ENCODE assay signal across 25 cellular contexts in the genomic region with DNA sequence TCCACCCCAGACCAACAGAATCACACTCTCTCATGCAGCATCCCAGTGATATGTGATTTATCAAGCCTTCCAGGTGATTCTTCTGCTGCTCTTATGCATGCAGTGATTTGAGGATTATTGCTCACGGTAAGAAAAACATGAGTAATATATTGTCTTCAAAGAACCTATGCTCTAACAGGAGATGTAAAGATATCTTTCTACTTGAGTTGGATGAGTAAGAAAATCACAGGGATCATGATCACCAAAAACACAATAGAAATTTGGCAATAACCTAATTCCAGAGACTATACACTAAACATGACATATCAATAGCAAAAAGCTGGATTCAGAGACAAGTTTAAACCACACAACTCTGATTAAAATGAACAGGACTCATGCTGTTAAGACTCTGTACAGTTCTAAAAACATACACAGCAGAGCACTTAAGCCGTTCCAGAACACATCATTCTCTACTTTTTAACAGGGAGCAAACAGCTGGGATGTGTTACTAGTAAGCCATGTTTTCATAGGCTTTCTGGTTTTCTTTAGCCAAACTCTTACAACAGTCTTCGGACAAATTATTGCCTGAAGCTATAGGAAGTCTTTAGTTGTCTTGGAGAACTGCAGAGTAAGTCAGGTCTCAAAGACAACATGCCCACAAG.
"Had no signal": no experiment of that assay in that cellular context is flagged by ENCODE, and none has a peak within 500 bp of the region (broad histone marks: within the 10 kb centered on the region; RNA-seq: fewer than 3 reads in every experiment).

No MANE protein-coding gene starts in this region.

- H3K9me3 Mint-ChIP-seq: activated naive CD4-positive, alpha-beta T cell treated with anti-CD3 and anti-CD28 coated beads, Interleukin-2, amount 50 U/mL, for 24 hours had no signal

- H3K4me3 Mint-ChIP-seq: activated CD8-positive, alpha-beta T cell treated with anti-CD3 and anti-CD28 coated beads, Interleukin-2, amount 10 ng/mL, durations not matched to agents 7 days and 5 days; activated naive CD4-positive, alpha-beta T cell treated with anti-CD3 and anti-CD28 coated beads, Interleukin-2, amount 50 U/mL, for 24 hours; brain; immature natural killer cell; memory B cell; stimulated activated memory B cell treated with anti-CD40 and anti-IgM and Interleukin-4, amounts not matched to agents 10 μg/mL and 1 μg/mL and 100 μg/mL, for 72 hours had no signal

- H3K27me3 ChIP-seq: heart left ventricle, right lobe of liver, stomach, suprapubic skin, tibial nerve had no signal

- H3K9ac ChIP-seq: parathyroid adenoma had no signal

- H3K4me1 Mint-ChIP-seq: activated naive CD4-positive, alpha-beta T cell treated with anti-CD3 and anti-CD28 coated beads, Interleukin-2, amount 50 U/mL, for 24 hours; immature natural killer cell; memory B cell; stimulated activated memory B cell treated with anti-CD40 and anti-IgM and Interleukin-4, amounts not matched to agents 10 μg/mL and 1 μg/mL and 100 μg/mL, for 72 hours had no signal

- H3K36me3 ChIP-seq: heart left ventricle, right lobe of liver, stomach, suprapubic skin, tibial nerve had no signal

- ATAC-seq: activated CD8-positive, alpha-beta T cell treated with anti-CD3 and anti-CD28 coated beads, Interleukin-2, amount 10 ng/mL, durations not matched to agents 7 days and 5 days; heart left ventricle; mucosa of descending colon; right lobe of liver; stimulated activated memory B cell treated with anti-CD40 and anti-IgM and Interleukin-4, amounts not matched to agents 10 μg/mL and 1 μg/mL and 100 μg/mL, for 72 hours had no signal

- H3K4me1 ChIP-seq: heart left ventricle, parathyroid adenoma, right lobe of liver, stomach, suprapubic skin, tibial nerve had no signal

- DNase-seq: activated CD4-positive, alpha-beta T cell treated with anti-CD3 and anti-CD28 coated beads for 1 hour; activated CD4-positive, alpha-beta T cell treated with anti-CD3 and anti-CD28 coated beads, Interleukin-2, amount 50 U/mL, for 1 hour; activated CD8-positive, alpha-beta T cell treated with anti-CD3 and anti-CD28 coated beads, Interleukin-2, amount 10 ng/mL, durations not matched to agents 7 days and 5 days; activated gamma-delta T cell treated with Interleukin-2 at 50 U/mL for 16 hours; aorta; central memory CD4-positive, alpha-beta T cell; effector memory CD4-positive, alpha-beta T cell; heart left ventricle; immature natural killer cell; mucosa of descending colon; nucleus accumbens; right lobe of liver; small intestine; stimulated activated CD4-positive, alpha-beta T cell treated with anti-CD3 and anti-CD28 coated beads, Interleukin-15, amount 100 ng/mL, for 24 hours; stomach; T-helper 9 cell had no signal

- H3K27me3 Mint-ChIP-seq: activated naive CD4-positive, alpha-beta T cell treated with anti-CD3 and anti-CD28 coated beads, Interleukin-2, amount 50 U/mL, for 24 hours; memory B cell; stimulated activated memory B cell treated with anti-CD40 and anti-IgM and Interleukin-4, amounts not matched to agents 10 μg/mL and 1 μg/mL and 100 μg/mL, for 72 hours had no signal

- H3K79me2 ChIP-seq: parathyroid adenoma had no signal

- FAIRE-seq: colon, endothelial cell of umbilical vein, small intestine had no signal

- H3K4me3 ChIP-seq: heart left ventricle, mucosa of descending colon, right lobe of liver, stomach, suprapubic skin, tibial nerve had no signal

- H3K27ac Mint-ChIP-seq: activated CD8-positive, alpha-beta T cell treated with anti-CD3 and anti-CD28 coated beads, Interleukin-2, amount 10 ng/mL, durations not matched to agents 7 days and 5 days; activated naive CD4-positive, alpha-beta T cell treated with anti-CD3 and anti-CD28 coated beads, Interleukin-2, amount 50 U/mL, for 24 hours; brain; immature natural killer cell; memory B cell; stimulated activated memory B cell treated with anti-CD40 and anti-IgM and Interleukin-4, amounts not matched to agents 10 μg/mL and 1 μg/mL and 100 μg/mL, for 72 hours had no signal

- H3K36me3 Mint-ChIP-seq: activated naive CD4-positive, alpha-beta T cell treated with anti-CD3 and anti-CD28 coated beads, Interleukin-2, amount 50 U/mL, for 24 hours; brain; immature natural killer cell; memory B cell; stimulated activated memory B cell treated with anti-CD40 and anti-IgM and Interleukin-4, amounts not matched to agents 10 μg/mL and 1 μg/mL and 100 μg/mL, for 72 hours had no signal

- H2AFZ ChIP-seq: parathyroid adenoma had no signal

- H3K27ac ChIP-seq: heart left ventricle, parathyroid adenoma, right lobe of liver, stomach, suprapubic skin, tibial nerve had no signal

- H3K9me3 ChIP-seq: mucosa of descending colon, right lobe of liver, stomach had no signal
